In genomic region chr4:110164856-110165255, GRCh38 we compare ENCODE assay signal across 8 cellular contexts. TPM values are rescaled to one million over a fixed set of nuclear protein-coding genes. Genes with fewer than 3 reads are reported as not detected.
DNase-seq lines count a peak whose midpoint lies in the region; ATAC-seq, FAIRE-seq and TF ChIP-seq lines count a peak whose summit lies in the region.
"Had no signal": no experiment of that assay in that cellular context is flagged by ENCODE, and none has a peak within 500 bp of the region (broad histone marks: within the 10 kb centered on the region; RNA-seq: fewer than 3 reads in every experiment).

No MANE protein-coding gene starts in this region.

- no peak overlapping the region for H3K4me3 Mint-ChIP-seq in progenitor cell of endocrine pancreas (ENCODE audit: low read depth)
- H3K4me3 Mint-ChIP-seq: stimulated activated naive B cell treated with anti-CD40 and anti-IgM and Interleukin-4, amounts not matched to agents 10 μg/mL and 1 μg/mL and 100 μg/mL, for 72 hours had no signal

- H3K4me3 ChIP-seq in K562 (no peak overlapping the region), neural cell (ENCODE audit: low read length) (no peak overlapping the region)

- H3K36me3 ChIP-seq in KOPT-K1 (ENCODE audit: insufficient read depth, low read length), result no peaks in the 10 kb centered on the region
- H3K36me3 ChIP-seq in K562 (ENCODE audit: control insufficient read depth, insufficient read depth, low read length), result peaks cover 66% of the 10 kb centered on the region
- H3K36me3 ChIP-seq in neural cell (ENCODE audit: insufficient read depth, low read length), result no peaks in the 10 kb centered on the region

- no peaks in the 10 kb centered on the region for H3K27me3 Mint-ChIP-seq in progenitor cell of endocrine pancreas
- H3K27me3 Mint-ChIP-seq: stimulated activated naive B cell treated with anti-CD40 and anti-IgM and Interleukin-4, amounts not matched to agents 10 μg/mL and 1 μg/mL and 100 μg/mL, for 72 hours had no signal

- 45% methylated on average over 2 of the region's 2 CpGs for WGBS in K562 (ENCODE audit: insufficient coverage, low coverage, missing lambda C conversion rate)

- H3K27ac ChIP-seq in KOPT-K1 (ENCODE audit: low read depth, low read length, poor library complexity, severe bottlenecking) (peak overlapping the region; percentile 66), K562 (ENCODE audit: extremely low read depth, low read depth, low read length) (peak overlapping the region; percentile 47; the same call in 2 of the 3 replicates), neural cell (ENCODE audit: low read length) (peak overlapping the region; percentile 51)

- DNase-seq in GM12891 (ENCODE audit: insufficient read length, low spot score) (no peak), K562 (ENCODE audit: extremely low read depth in 1 of 4, low spot score in 3 of 4) (no peak), progenitor cell of endocrine pancreas (ENCODE audit: low spot score, unreplicated experiment) (no peak), NCI-H69 (lab: John Stamatoyannopoulos, UW) (no peak)
- DNase-seq: stimulated activated naive B cell treated with anti-CD40 and anti-IgM and Interleukin-4, amounts not matched to agents 10 μg/mL and 1 μg/mL and 100 μg/mL, for 72 hours had no signal

- no peaks in the 10 kb centered on the region for H3K9me3 Mint-ChIP-seq in progenitor cell of endocrine pancreas (ENCODE audit: low read depth)

- H3K79me2 ChIP-seq in K562 (ENCODE audit: control insufficient read depth, insufficient read depth, low read length) (peaks cover 38% of the 10 kb centered on the region), neural cell (replicated peaks; ENCODE audit: insufficient read depth, low read length) (peaks cover 12% of the 10 kb centered on the region)

- H4K20me1 ChIP-seq in K562 (replicated peaks; ENCODE audit: control insufficient read depth, insufficient read depth, low read length) (no peaks in the 10 kb centered on the region; the same call in 1 of the 2 replicates), neural cell (ENCODE audit: insufficient read depth) (no peaks in the 10 kb centered on the region)

- CTCF ChIA-PET in K562 (lab: Yijun Ruan, JAX; ENCODE audit: low intra/inter-chr PET ratio), result no interaction called here

- no peak overlapping the region for H3K27ac Mint-ChIP-seq in progenitor cell of endocrine pancreas
- H3K27ac Mint-ChIP-seq: stimulated activated naive B cell treated with anti-CD40 and anti-IgM and Interleukin-4, amounts not matched to agents 10 μg/mL and 1 μg/mL and 100 μg/mL, for 72 hours had no signal

- peak; percentile 40 for FAIRE-seq in GM12891 (lab: Jason Lieb, UNC)
- no peak for FAIRE-seq in K562 (lab: Jason Lieb, UNC)

- no TSS peak for BruUV-seq in K562 (replicated peaks; lab: Mats Ljungman, UMichigan)

- no peak for TF ChIP-seq CTCF in K562 (IDR thresholded peaks at IDR 0.05 in 2 of 3, conservative IDR thresholded peaks at IDR 0.05 in 1 of 3; ENCODE audit: insufficient read depth in 2 of 3, low read depth in 1 of 3, low read length in 3 of 3)
- no peak for TF ChIP-seq CTCF in neural cell (IDR thresholded peaks at IDR 0.05; ENCODE audit: poor library complexity, severe bottlenecking)
- TF ChIP-seq CTCF in progenitor cell of endocrine pancreas (IDR thresholded peaks at IDR 0.05; ENCODE audit: unreplicated experiment), result no peak

- H3K36me3 Mint-ChIP-seq in progenitor cell of endocrine pancreas (ENCODE audit: insufficient read depth), result peaks cover 3% of the 10 kb centered on the region
- H3K36me3 Mint-ChIP-seq: stimulated activated naive B cell treated with anti-CD40 and anti-IgM and Interleukin-4, amounts not matched to agents 10 μg/mL and 1 μg/mL and 100 μg/mL, for 72 hours had no signal

- no peaks in the 10 kb centered on the region for H3K9me1 ChIP-seq in K562 (ENCODE audit: control insufficient read depth, insufficient read depth, low read length)

- H3K4me2 ChIP-seq in K562 (ENCODE audit: insufficient read depth, low read length), result no peak overlapping the region
- no peak overlapping the region for H3K4me2 ChIP-seq in neural cell (ENCODE audit: low read length)

- H3K27me3 ChIP-seq in K562 (ENCODE audit: control insufficient read depth in 2 of 2, insufficient read depth in 2 of 2, low read length in 2 of 2), result no peaks in the 10 kb centered on the region
- no peaks in the 10 kb centered on the region for H3K27me3 ChIP-seq in neural cell (ENCODE audit: insufficient read depth, low read depth, low read length)

- TF ChIP-seq RAD21 in K562 (CRISPR knock-in tag; conservative IDR thresholded peaks at IDR 0.05 in 1 of 2, IDR thresholded peaks at IDR 0.05 in 1 of 2), result no peak
- TF ChIP-seq RAD21 in neural cell (conservative IDR thresholded peaks at IDR 0.05), result no peak

- H3K9me3 ChIP-seq in KOPT-K1 (ENCODE audit: insufficient read depth, low read length, poor library complexity, severe bottlenecking) (no peaks in the 10 kb centered on the region), K562 (replicated peaks; ENCODE audit: control insufficient read depth, insufficient read depth, low read depth, low read length) (no peaks in the 10 kb centered on the region), neural cell (ENCODE audit: low read length) (no peaks in the 10 kb centered on the region)

- H3K9ac ChIP-seq in K562 (ENCODE audit: insufficient read depth in 1 of 2, low read depth in 2 of 2, low read length in 2 of 2), result no peak overlapping the region; a peak in 1 of 4 replicates
- no peak overlapping the region for H3K9ac ChIP-seq in neural cell (ENCODE audit: low read length)

- ATAC-seq in K562, result no peak
- no peak for ATAC-seq in HG03039 (IDR thresholded peaks at IDR 0.05; ENCODE audit: unreplicated experiment)

- no peak overlapping the region for H2AFZ ChIP-seq in K562 (ENCODE audit: low read depth, low read length)
- no peak overlapping the region for H2AFZ ChIP-seq in neural cell (ENCODE audit: low read depth, low read length)

- POLR2A ChIA-PET in K562 (lab: Yijun Ruan, JAX), result interaction anchor here (1.2 to 2.8 kb wide), 2 partner anchors 11 kb away, joined by 4 to 11 read pairs; no protein-coding TSS in a partner anchor

- in situ Hi-C loops in K562 (cut with MboI), result no loop called here

- TF ChIP-seq POLR2A in GM12891 (IDR thresholded peaks at IDR 0.05; ENCODE audit: low read depth, low read length) (no peak), K562 (conservative IDR thresholded peaks at IDR 0.05) (no peak)

- peaks cover 11% of the 10 kb centered on the region for H3K4me1 Mint-ChIP-seq in progenitor cell of endocrine pancreas (ENCODE audit: low read depth)

- no peaks in the 10 kb centered on the region for H3K9me2 ChIP-seq in neural cell (ENCODE audit: insufficient read depth, low read length)

- H3K4me1 ChIP-seq in K562 (replicated peaks in 1 of 2; ENCODE audit: control insufficient read depth in 2 of 2, insufficient read depth in 2 of 2, low read length in 2 of 2), result peaks cover 6 to 25% of the 10 kb centered on the region in 2 experiments; a peak in 4 of 5 replicates

- no peaks in the 10 kb centered on the region for H3F3A ChIP-seq in neural cell (ENCODE audit: insufficient read depth, low read length, poor library complexity, severe bottlenecking)

- TF ChIP-seq EP300 in K562 (IDR thresholded peaks at IDR 0.05; ENCODE audit: low read length) (no peak), neural cell (conservative IDR thresholded peaks at IDR 0.05; ENCODE audit: poor library complexity, severe bottlenecking) (no peak)

- intact Hi-C loops in K562 (cut with micrococcal nuclease), result no loop called here

TF ChIP-seq in GM12891, 5 proteins besides CTCF, POLR2A, EP300 and RAD21:
- TF ChIP-seq SPI1 (IDR thresholded peaks at IDR 0.05; ENCODE audit: low read depth, low read length), result no peak
- no peak for TF ChIP-seq POLR2AphosphoS5 (IDR thresholded peaks at IDR 0.05; ENCODE audit: low read depth, low read length)
- no peak for TF ChIP-seq TAF1 (IDR thresholded peaks at IDR 0.05; ENCODE audit: low read depth, low read length)
- TF ChIP-seq POU2F2 (IDR thresholded peaks at IDR 0.05; ENCODE audit: low read depth, low read length), result no peak
- no peak for TF ChIP-seq PAX5 (IDR thresholded peaks at IDR 0.05; ENCODE audit: insufficient read depth, low read length, severe bottlenecking)

TF ChIP-seq in K562, 482 proteins besides CTCF, POLR2A, EP300 and RAD21 (continues in another document):
- TF ChIP-seq HDAC8 (tag; IDR thresholded peaks at IDR 0.05), result no peak

TF ChIP-seq in neural cell, 6 proteins besides CTCF, POLR2A, EP300 and RAD21 (continues in another document):
- TF ChIP-seq POLR2AphosphoS5 (IDR thresholded peaks at IDR 0.05), result no peak

RNA-seq across cellular contexts. Expression of gene ELOVL6, which starts 33.6 kb away (rescaled TPM):
- 5.9 TPM for polyA plus RNA-seq in GM12891 (2012; ENCODE audit: low read depth, missing spikeins)
- total RNA-seq in K562 (2011; cell fraction: chromatin; rRNA removed; ENCODE audit: low replicate concordance), result 35.9 and 91.6 TPM in 2 replicates
- total RNA-seq in K562 (2011; cell fraction: nucleolus; rRNA removed), result 22.5 and 58.2 TPM in 2 replicates
- 57.6 and 78.6 TPM in 2 replicates for total RNA-seq in K562 (2011; cell fraction: nucleoplasm; rRNA removed)
- total RNA-seq in K562 (2014; rRNA removed), result 18.3 and 18.4 TPM in 2 replicates
- 51.0 and 56.5 TPM in 2 replicates for total RNA-seq in K562 (2014; rRNA removed; fragmentation: Illumina TruSeq; extraction: Trizol)
- 34.0 and 36.4 TPM in 2 replicates for total RNA-seq in K562 (2015; rRNA removed; fragmentation: Illumina TruSeq; extraction: Trizol)
- 50.4 and 55.0 TPM in 2 replicates for total RNA-seq in K562 (2021)
- polyA plus RNA-seq in K562 (2011; rRNA removed), result 72.9 and 81.1 TPM in 2 replicates
- polyA plus RNA-seq in K562 (2011; cell fraction: cytosol; rRNA removed), result 21.1 and 30.4 TPM in 2 replicates
- polyA plus RNA-seq in K562 (2011; cell fraction: nucleus; rRNA removed), result 29.4 and 50.1 TPM in 2 replicates
- 31.1 and 56.7 TPM in 2 replicates for polyA plus RNA-seq in K562 (2012)
- 58.8 and 82.6 TPM in 2 replicates for polyA plus RNA-seq in K562 (2014; fragmentation: Illumina TruSeq; extraction: Trizol)
- polyA plus RNA-seq in K562 (2014; fragmentation: Nextera tagmentation; extraction: Ambion mirVana), result 10 to 100 TPM; 30.9 to 31.0 TPM
- 46.0 and 77.8 TPM in 2 replicates for polyA plus RNA-seq in K562 (2014; rRNA removed)
- polyA minus RNA-seq in K562 (2011; rRNA and poly(A)+ RNA removed), result 66.7 and 67.9 TPM in 2 replicates
- polyA minus RNA-seq in K562 (2011; cell fraction: cytosol; rRNA and poly(A)+ RNA removed), result 18.6 and 21.9 TPM in 2 replicates
- 19.7 and 20.5 TPM in 2 replicates for polyA minus RNA-seq in K562 (2011; cell fraction: nucleus; rRNA and poly(A)+ RNA removed)
- polyA plus RNA-seq in neural cell, result 17.5 and 21.3 TPM in 2 replicates
- 48.5 and 70.5 TPM in 2 replicates for polyA minus RNA-seq in neural cell
- total RNA-seq in progenitor cell of endocrine pancreas, result 34.3 and 38.6 TPM in 2 replicates
